ENCODE assay signal across 24 cellular contexts in the genomic region with DNA sequence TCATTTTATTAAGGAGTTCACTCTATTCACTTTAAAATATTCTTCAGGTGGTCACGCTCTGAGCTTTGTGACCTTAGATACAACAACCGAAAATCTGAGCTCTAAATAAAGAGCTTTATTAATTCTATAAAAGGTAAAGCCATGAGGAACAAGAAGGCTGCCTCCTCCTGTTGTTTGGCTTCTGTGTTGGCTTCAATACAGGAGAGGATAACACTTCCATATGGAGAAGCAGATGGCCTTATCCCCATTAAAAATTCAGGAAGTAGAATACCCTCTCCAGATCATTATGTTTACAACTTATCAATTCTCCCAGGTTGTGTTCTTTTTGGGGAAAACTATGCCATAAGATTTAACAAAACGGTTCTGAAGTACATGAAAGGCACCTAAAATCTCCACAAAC.
"Had no signal": no experiment of that assay in that cellular context is flagged by ENCODE, and none has a peak within 500 bp of the region (broad histone marks: within the 10 kb centered on the region; RNA-seq: fewer than 3 reads in every experiment).

No MANE protein-coding gene starts in this region.

- H3K4me1 Mint-ChIP-seq: stimulated activated effector memory CD8-positive, alpha-beta T cell treated with anti-CD3 and anti-CD28 coated beads, Interleukin-12 subunit alpha, Interleukin-12 subunit beta, amount 100 ng/mL, for 72 hours had no signal

- H3K9me3 Mint-ChIP-seq: activated naive CD4-positive, alpha-beta T cell treated with anti-CD3 and anti-CD28 coated beads, Interleukin-2, amount 10 ng/mL, durations not matched to agents 7 days and 5 days; activated T-cell treated with anti-CD3 and anti-CD28 coated beads, Interleukin-2, amount 50 U/mL, for 72 hours; naive B cell; stimulated activated effector memory CD8-positive, alpha-beta T cell treated with anti-CD3 and anti-CD28 coated beads, Interleukin-12 subunit alpha, Interleukin-12 subunit beta, amount 100 ng/mL, for 72 hours had no signal

- ATAC-seq: activated T-cell treated with anti-CD3 and anti-CD28 coated beads, Interleukin-2, amount 50 U/mL, for 72 hours; foreskin keratinocyte; left lung; sciatic nerve; stimulated activated effector memory CD8-positive, alpha-beta T cell treated with anti-CD3 and anti-CD28 coated beads, Interleukin-12 subunit alpha, Interleukin-12 subunit beta, amount 100 ng/mL, for 72 hours had no signal

- H3K4me3 Mint-ChIP-seq: activated naive CD4-positive, alpha-beta T cell treated with anti-CD3 and anti-CD28 coated beads, Interleukin-2, amount 10 ng/mL, durations not matched to agents 7 days and 5 days; activated T-cell treated with anti-CD3 and anti-CD28 coated beads, Interleukin-2, amount 50 U/mL, for 72 hours; naive B cell; stimulated activated effector memory CD8-positive, alpha-beta T cell treated with anti-CD3 and anti-CD28 coated beads, Interleukin-12 subunit alpha, Interleukin-12 subunit beta, amount 100 ng/mL, for 72 hours had no signal

- H3K27ac Mint-ChIP-seq: activated naive CD4-positive, alpha-beta T cell treated with anti-CD3 and anti-CD28 coated beads, Interleukin-2, amount 10 ng/mL, durations not matched to agents 7 days and 5 days; activated T-cell treated with anti-CD3 and anti-CD28 coated beads, Interleukin-2, amount 50 U/mL, for 72 hours; stimulated activated effector memory CD8-positive, alpha-beta T cell treated with anti-CD3 and anti-CD28 coated beads, Interleukin-12 subunit alpha, Interleukin-12 subunit beta, amount 100 ng/mL, for 72 hours had no signal

- H3K9me3 ChIP-seq: left lung, stomach, suprapubic skin, tibial nerve had no signal

- DNase-seq: activated CD4-positive, alpha-beta T cell treated with anti-CD3 and anti-CD28 coated beads for 4 hours; activated CD4-positive, alpha-beta T cell treated with anti-CD3 and anti-CD28 coated beads, Interleukin-2, amount 50 U/mL, for 48 hours; activated CD4-positive, CD25-positive, alpha-beta regulatory T cell; activated effector memory CD4-positive, alpha-beta T cell treated with Interleukin-2 at 50 U/mL for 16 hours; activated naive CD4-positive, alpha-beta T cell treated with anti-CD3 and anti-CD28 coated beads, Interleukin-2, amount 10 ng/mL, durations not matched to agents 7 days and 5 days; activated T-cell treated with anti-CD3 and anti-CD28 coated beads, Interleukin-2, amount 50 U/mL, for 72 hours; amygdala; dermis blood vessel endothelial cell; effector CD8-positive, alpha-beta T cell; foreskin keratinocyte; hippocampal formation; kidney glomerular epithelial cell; left lung; naive B cell; nucleus accumbens; small intestine; stimulated activated CD4-positive, alpha-beta T cell treated with anti-CD3 and anti-CD28 coated beads, Interleukin-2, amount 100 ng/mL, for 24 hours; stomach had no signal

- H3K4me3 ChIP-seq: cardiac muscle cell, left lung, lung, stomach, suprapubic skin, tibial nerve had no signal

- H3K27ac ChIP-seq: cardiac muscle cell, foreskin keratinocyte, left lung, stomach, suprapubic skin, tibial nerve had no signal

- H3K27me3 Mint-ChIP-seq: activated naive CD4-positive, alpha-beta T cell treated with anti-CD3 and anti-CD28 coated beads, Interleukin-2, amount 10 ng/mL, durations not matched to agents 7 days and 5 days; naive B cell had no signal

- H3K36me3 ChIP-seq: cardiac muscle cell, left lung had no signal
